In genomic region chr14:64464695-64465094, GRCh38 we compare ENCODE assay signal across 8 cellular contexts. TPM values are rescaled to one million over a fixed set of nuclear protein-coding genes. Genes with fewer than 3 reads are reported as not detected.
A peak's percentile ranks its signal among the peaks of the same experiment; 100 is the strongest.
DNase-seq lines count a peak whose midpoint lies in the region; ATAC-seq and TF ChIP-seq lines count a peak whose summit lies in the region.

No MANE protein-coding gene starts in this region.

- no peaks in the 10 kb centered on the region for H3K9me3 ChIP-seq in mesodermal cell (ENCODE audit: control insufficient read depth, low read length)

- no peaks in the 10 kb centered on the region for H3K9me3 Mint-ChIP-seq in brain

- DNase-seq in NCI-H1092 treated with DMSO at 0.1 percent for 48 hours (lab: John Stamatoyannopoulos, UW) (peak; percentile 49), NCI-H1092 (lab: John Stamatoyannopoulos, UW) (no peak), NCI-H1105 (lab: John Stamatoyannopoulos, UW) (peak; percentile 51), pons (ENCODE audit: low spot score) (no peak), GM10248 (ENCODE audit: extremely low spot score) (no peak)

- peaks cover 2% of the 10 kb centered on the region for H3K36me3 Mint-ChIP-seq in brain

- POLR2A ChIA-PET in GM10248 (lab: Yijun Ruan, JAX), result no interaction called here

- WGBS in mesodermal cell (ENCODE audit: insufficient coverage in 2 of 2), 2 experiments, result 30 to 83% methylated on average over 1 to 2 of the region's 7 CpGs

- no peak for ATAC-seq in GM21526 (IDR thresholded peaks at IDR 0.05; ENCODE audit: low FRiP score, unreplicated experiment)

- H3K4me3 ChIP-seq in mesodermal cell (ENCODE audit: extremely low read depth, insufficient read depth, low read length, poor library complexity, severe bottlenecking), result peak overlapping the region; percentile 66

- CTCF ChIA-PET in GM10248 (lab: Yijun Ruan, JAX), result interaction anchor here (1.0 to 3.6 kb wide), 4 partner anchors 16 to 39 kb away, joined by 4 to 25 read pairs (median 15); partner anchors contain the start of gene ZBTB25

- H3K4me1 ChIP-seq in mesodermal cell (ENCODE audit: control insufficient read depth, insufficient read depth, low read length, poor library complexity, severe bottlenecking), result peaks cover 3% of the 10 kb centered on the region

- H3K27ac Mint-ChIP-seq in brain, result peak overlapping the region; percentile 52 to 84 (median 76)

- peaks cover 17% of the 10 kb centered on the region for H3K4me1 Mint-ChIP-seq in brain

- H3K27me3 Mint-ChIP-seq in brain, result peaks cover 7% of the 10 kb centered on the region

- TF ChIP-seq CTCF in brain (conservative IDR thresholded peaks at IDR 0.05) (no peak), GM10248 (IDR thresholded peaks at IDR 0.05; ENCODE audit: control extremely low read depth, extremely low read depth, low read depth, missing control alignments) (no peak)

- no peak overlapping the region for H3K27ac ChIP-seq in mesodermal cell (ENCODE audit: low read depth, low read length, severe bottlenecking)

- H3K36me3 ChIP-seq in mesodermal cell (ENCODE audit: control insufficient read depth, insufficient read depth, low read length), result peaks cover 22% of the 10 kb centered on the region

- H3K4me3 Mint-ChIP-seq in brain, result peak overlapping the region; percentile 86 to 93 (median 90)

RNA-seq across cellular contexts. Expression of gene AKAP5, which starts 0.6 kb away (rescaled TPM):
- polyA plus RNA-seq in brain (ENCODE audit: insufficient read depth, low read depth, low replicate concordance), result 1.5 TPM
- polyA plus RNA-seq in mesodermal cell (2013, experiment 1 of 2), result 2.1 TPM
- polyA plus RNA-seq in mesodermal cell (2013, experiment 2 of 2), result 2.9 TPM

RNA-seq across cellular contexts. Expression of gene ZBTB25, which starts 38.9 kb away (rescaled TPM):
- polyA plus RNA-seq in brain (ENCODE audit: insufficient read depth, low read depth, low replicate concordance), result 7.5 TPM
- polyA plus RNA-seq in mesodermal cell (2013, experiment 1 of 2), result 8.3 TPM
- polyA plus RNA-seq in mesodermal cell (2013, experiment 2 of 2), result 9.8 TPM

RNA-seq across cellular contexts. Expression of gene ZBTB1, which starts 39.9 kb away (rescaled TPM):
- polyA plus RNA-seq in brain (ENCODE audit: insufficient read depth, low read depth, low replicate concordance), result 8.0 TPM
- 30.1 TPM for polyA plus RNA-seq in mesodermal cell (2013, experiment 1 of 2)
- 35.1 TPM for polyA plus RNA-seq in mesodermal cell (2013, experiment 2 of 2)

Comparison
In these comparisons a context has a peak if more than half of its experiments do, and no peak if none do; other contexts are left out.
1. DNase-seq: peak in NCI-H1092 treated with DMSO at 0.1 percent for 48 hours (single experiment) and NCI-H1105 (single experiment); none in NCI-H1092 (single experiment), pons (single experiment) and GM10248 (single experiment).